In genomic region chr1:176055398-176055797, GRCh38 we compare ENCODE assay signal across 30 cellular contexts.
"Had no signal": no experiment of that assay in that cellular context is flagged by ENCODE, and none has a peak within 500 bp of the region (broad histone marks: within the 10 kb centered on the region; RNA-seq: fewer than 3 reads in every experiment).

No MANE protein-coding gene starts in this region.

- H3K4me3 ChIP-seq: MG63, Peyer's patch, SJCRH30 had no signal

- DNase-seq: activated CD4-positive, alpha-beta T cell treated with anti-CD3 and anti-CD28 coated beads for 4 hours; activated CD4-positive, CD25-positive, alpha-beta regulatory T cell; activated CD8-positive, alpha-beta memory T cell treated with anti-CD3 and anti-CD28 coated beads, Interleukin-2, amount 10 ng/mL, durations not matched to agents 7 days and 5 days; activated effector memory CD4-positive, alpha-beta T cell treated with anti-CD3 and anti-CD28 coated beads, Interleukin-2, amount 50 U/mL, for 16 hours; activated naive CD4-positive, alpha-beta T cell treated with Interleukin-2 at 50 U/mL for 16 hours; activated naive CD8-positive, alpha-beta T cell treated with anti-CD3 and anti-CD28 coated beads, Interleukin-2, amount 50 U/mL, for 24 hours; activated T-cell treated with anti-CD3 and anti-CD28 coated beads, Interleukin-2, amount 50 U/mL, for 24 hours; amygdala; MG63; MV-4-11; NCI-H1092 treated with DMSO at 0.1 percent for 48 hours; NCI-H1436; NCI-H187; NCI-H2081; NCI-H2171; NCI-H2227 treated with DMSO at 0.1 percent for 48 hours; NCI-H526; NCI-H774; NK-92 treated with Interleukin-12 subunit alpha and Interleukin-12 subunit beta, amount 100 ng/mL, for 24 hours; Peyer's patch; Right ventricle myocardium superior; SJCRH30; T-helper 2 cell; T1000 had no signal

- H3K4me1 ChIP-seq: Peyer's patch, SJCRH30 had no signal

- H3K4me1 Mint-ChIP-seq: activated CD8-positive, alpha-beta memory T cell treated with anti-CD3 and anti-CD28 coated beads, Interleukin-2, amount 10 ng/mL, durations not matched to agents 7 days and 5 days; activated naive CD8-positive, alpha-beta T cell treated with anti-CD3 and anti-CD28 coated beads, Interleukin-2, amount 50 U/mL, for 24 hours had no signal

- H3K9me3 Mint-ChIP-seq: activated naive CD4-positive, alpha-beta T cell treated with anti-CD3 and anti-CD28 coated beads, Interleukin-2, amount 50 U/mL, for 72 hours; activated naive CD8-positive, alpha-beta T cell treated with anti-CD3 and anti-CD28 coated beads, Interleukin-2, amount 50 U/mL, for 24 hours; activated T-cell treated with anti-CD3 and anti-CD28 coated beads, Interleukin-2, amount 50 U/mL, for 24 hours; activated T-helper 1 cell treated with anti-CD3 and anti-CD28 coated beads, Interleukin-12 subunit alpha, Interleukin-12 subunit beta, Interleukin-2, Interleukin-4 antibody, amounts not matched to agents 30 ng/mL and 10 ng/mL and 1 ng/mL, durations not matched to agents 14 hours and 24 hours and 36 hours; brain; central memory CD8-positive, alpha-beta T cell had no signal

- H3K36me3 ChIP-seq: MG63, Peyer's patch, SJCRH30 had no signal

- H3K4me3 Mint-ChIP-seq: activated CD8-positive, alpha-beta memory T cell treated with anti-CD3 and anti-CD28 coated beads, Interleukin-2, amount 10 ng/mL, durations not matched to agents 7 days and 5 days; activated naive CD8-positive, alpha-beta T cell treated with anti-CD3 and anti-CD28 coated beads, Interleukin-2, amount 50 U/mL, for 24 hours; activated T-cell treated with anti-CD3 and anti-CD28 coated beads, Interleukin-2, amount 50 U/mL, for 24 hours; activated T-helper 1 cell treated with anti-CD3 and anti-CD28 coated beads, Interleukin-12 subunit alpha, Interleukin-12 subunit beta, Interleukin-2, Interleukin-4 antibody, amounts not matched to agents 30 ng/mL and 10 ng/mL and 1 ng/mL, durations not matched to agents 14 hours and 24 hours and 36 hours; brain; central memory CD8-positive, alpha-beta T cell had no signal

- H3K9me3 ChIP-seq: MG63, Peyer's patch, SJCRH30 had no signal

- H3K27ac Mint-ChIP-seq: activated CD8-positive, alpha-beta memory T cell treated with anti-CD3 and anti-CD28 coated beads, Interleukin-2, amount 10 ng/mL, durations not matched to agents 7 days and 5 days; activated naive CD8-positive, alpha-beta T cell treated with anti-CD3 and anti-CD28 coated beads, Interleukin-2, amount 50 U/mL, for 24 hours; activated T-cell treated with anti-CD3 and anti-CD28 coated beads, Interleukin-2, amount 50 U/mL, for 24 hours; activated T-helper 1 cell treated with anti-CD3 and anti-CD28 coated beads, Interleukin-12 subunit alpha, Interleukin-12 subunit beta, Interleukin-2, Interleukin-4 antibody, amounts not matched to agents 30 ng/mL and 10 ng/mL and 1 ng/mL, durations not matched to agents 14 hours and 24 hours and 36 hours; brain had no signal

- H3K27me3 Mint-ChIP-seq: activated CD8-positive, alpha-beta memory T cell treated with anti-CD3 and anti-CD28 coated beads, Interleukin-2, amount 10 ng/mL, durations not matched to agents 7 days and 5 days; activated naive CD8-positive, alpha-beta T cell treated with anti-CD3 and anti-CD28 coated beads, Interleukin-2, amount 50 U/mL, for 24 hours; activated T-cell treated with anti-CD3 and anti-CD28 coated beads, Interleukin-2, amount 50 U/mL, for 24 hours; brain; central memory CD8-positive, alpha-beta T cell had no signal

- H3K27ac ChIP-seq: Peyer's patch, RWPE1, SJCRH30, VCaP had no signal

- ATAC-seq: activated CD8-positive, alpha-beta memory T cell treated with anti-CD3 and anti-CD28 coated beads, Interleukin-2, amount 10 ng/mL, durations not matched to agents 7 days and 5 days; activated naive CD8-positive, alpha-beta T cell treated with anti-CD3 and anti-CD28 coated beads, Interleukin-2, amount 50 U/mL, for 24 hours had no signal
